24 cellular contexts compared by ENCODE assay signal in genomic region chr15:60914360-60914759, GRCh38.
A peak's percentile ranks its signal among the peaks of the same experiment; 100 is the strongest.
DNase-seq lines count a peak whose midpoint lies in the region; ATAC-seq, FAIRE-seq and TF ChIP-seq lines count a peak whose summit lies in the region.
"Had no signal": no experiment of that assay in that cellular context is flagged by ENCODE, and none has a peak within 500 bp of the region (broad histone marks: within the 10 kb centered on the region; RNA-seq: fewer than 3 reads in every experiment).

No MANE protein-coding gene starts in this region.

- 0 out of 2 replicates have a peak overlapping the region, but pooled peaks have one; percentile 52 for H2BK12ac ChIP-seq in H1 (ENCODE audit: low read depth, low read length)

- in situ Hi-C loops in HepG2 (cut with HindIII; ENCODE audit: extremely low pct_ligation_motif_present, low pct_unique_long_range_greater_than_20kb), result no loop called here

- H2AK5ac ChIP-seq in H1 (ENCODE audit: low read depth, low read length), result no peak overlapping the region

- intact Hi-C loops in HepG2 (cut with micrococcal nuclease; ENCODE audit: unreplicated experiment), result no loop called here
- intact Hi-C loops in A673 (cut with micrococcal nuclease; ENCODE audit: unreplicated experiment), result no loop called here

- no peaks in the 10 kb centered on the region for H3K79me2 ChIP-seq in HepG2 (ENCODE audit: insufficient read depth, low read length)
- H3K79me2 ChIP-seq in H1 (ENCODE audit: control insufficient read depth in 1 of 2, insufficient read depth in 2 of 2, low read length in 2 of 2), result no peaks in the 10 kb centered on the region

- POLR2A ChIA-PET in HepG2 (lab: Yijun Ruan, JAX), result no interaction called here
- POLR2A ChIA-PET in H1 (lab: Charles Lee; ENCODE audit: partially characterized antibody), result no interaction called here
- POLR2A ChIA-PET in A673 (lab: Charles Lee; ENCODE audit: low non-redundant PET), result no interaction called here

- no peak for TF ChIP-seq POLR2A in HepG2 (IDR thresholded peaks at IDR 0.05; ENCODE audit: insufficient read depth in 1 of 2, low read depth in 2 of 2, low read length in 2 of 2)
- no peak for TF ChIP-seq POLR2A in H1 (IDR thresholded peaks at IDR 0.05; ENCODE audit: control extremely low read depth in 1 of 2, low read depth in 2 of 2, low read length in 2 of 2)
- no peak for TF ChIP-seq POLR2A in gastroesophageal sphincter (IDR thresholded peaks at IDR 0.05)

- H4K8ac ChIP-seq in H1 (ENCODE audit: extremely low read depth, insufficient read depth, low read length), result no peak overlapping the region

- H3K36me3 ChIP-seq in liver (ENCODE audit: control insufficient read depth in 4 of 4, insufficient read depth in 3 of 4, low read depth in 1 of 4, low read length in 3 of 4) (no peaks in the 10 kb centered on the region), HepG2 (replicated peaks in 1 of 2; ENCODE audit: control insufficient read depth in 1 of 2, insufficient read depth in 2 of 2, low read length in 2 of 2) (no peaks in the 10 kb centered on the region), H1 (ENCODE audit: control insufficient read depth in 2 of 4, insufficient read depth in 4 of 4, low read length in 3 of 4) (no peaks in the 10 kb centered on the region), gastroesophageal sphincter (no peaks in the 10 kb centered on the region), A673 (ENCODE audit: insufficient read depth, low read length, poor library complexity, severe bottlenecking) (no peaks in the 10 kb centered on the region)

- CTCF ChIA-PET in HepG2 (lab: Yijun Ruan, JAX; ENCODE audit: low intra/inter-chr PET ratio, low total read pairs), result no interaction called here
- CTCF ChIA-PET in H1 (lab: Charles Lee; ENCODE audit: partially characterized antibody), result interaction anchor here (1.1 to 5.5 kb wide), 4 partner anchors 8 to 329 kb away, joined by 3 to 51 read pairs (median 24); no protein-coding TSS in a partner anchor
- CTCF ChIA-PET in A673 (lab: Charles Lee), result no interaction called here

- H3K23ac ChIP-seq in H1 (ENCODE audit: insufficient read length), result no peak overlapping the region

- no peaks in the 10 kb centered on the region for H3K9me3 ChIP-seq in liver (ENCODE audit: control insufficient read depth in 4 of 4, low read length in 3 of 4)
- no peaks in the 10 kb centered on the region for H3K9me3 ChIP-seq in HepG2 (ENCODE audit: low read length)
- H3K9me3 ChIP-seq in H1 (ENCODE audit: insufficient read depth in 2 of 2, low read depth in 1 of 2, low read length in 1 of 2), result no peaks in the 10 kb centered on the region
- no peaks in the 10 kb centered on the region for H3K9me3 ChIP-seq in gastroesophageal sphincter
- H3K9me3 ChIP-seq in A673 (ENCODE audit: low read depth, low read length, poor library complexity, severe bottlenecking), result no peaks in the 10 kb centered on the region

- peak overlapping the region; percentile 1; the same call in 1 of the 2 replicates for H2BK15ac ChIP-seq in H1 (ENCODE audit: low read length)

- no peak overlapping the region for H3K18ac ChIP-seq in H1 (ENCODE audit: extremely low read depth, low read length)

- H3K4me3 ChIP-seq in liver (ENCODE audit: low read depth in 1 of 3, low read length in 3 of 3), result peak overlapping the region in 1 of 3 donors; percentile 15
- H3K4me3 ChIP-seq in HepG2 (replicated peaks in 1 of 3; ENCODE audit: insufficient read depth in 1 of 3, low read depth in 2 of 3, low read length in 3 of 3), result no peak overlapping the region
- H3K4me3 ChIP-seq in H1 (ENCODE audit: extremely low read depth in 1 of 4, insufficient read depth in 2 of 4, low read depth in 3 of 4, low read length in 4 of 4), result no peak overlapping the region
- no peak overlapping the region for H3K4me3 ChIP-seq in gastroesophageal sphincter
- no peak overlapping the region for H3K4me3 ChIP-seq in A673 (ENCODE audit: low read depth, low read length, poor library complexity, severe bottlenecking)
- H3K4me3 ChIP-seq: GM23338 had no signal

- no peaks in the 10 kb centered on the region for H4K20me1 ChIP-seq in HepG2 (ENCODE audit: insufficient read depth, low read length)
- no peaks in the 10 kb centered on the region for H4K20me1 ChIP-seq in H1 (replicated peaks in 1 of 2; ENCODE audit: control insufficient read depth in 1 of 2, insufficient read depth in 2 of 2, low read length in 2 of 2)

- H2AFZ ChIP-seq in HepG2 (ENCODE audit: low read length) (no peak overlapping the region), H1 (ENCODE audit: low read length) (no peak overlapping the region)
- H2AFZ ChIP-seq: GM23338 had no signal

- no peak overlapping the region for H2BK5ac ChIP-seq in H1 (ENCODE audit: low read depth, low read length)

- H3K4me1 ChIP-seq in liver (ENCODE audit: control insufficient read depth in 4 of 4, insufficient read depth in 4 of 4, low read length in 3 of 4), result peaks cover 2 to 59% (median 51%) of the 10 kb centered on the region in 4 donors
- peaks cover 28% of the 10 kb centered on the region for H3K4me1 ChIP-seq in HepG2 (ENCODE audit: insufficient read depth, low read length)
- H3K4me1 ChIP-seq in H1 (replicated peaks in 1 of 4; ENCODE audit: control insufficient read depth in 3 of 4, insufficient read depth in 4 of 4, low read length in 3 of 4), result peaks cover 0 to 13% (median 7%) of the 10 kb centered on the region in 4 experiments; a peak in 3 of 7 replicates
- H3K4me1 ChIP-seq in gastroesophageal sphincter, result peaks cover 13 to 63% (median 21%) of the 10 kb centered on the region in 3 donors
- H3K4me1 ChIP-seq in A673 (ENCODE audit: insufficient read depth, low read length, poor library complexity, severe bottlenecking), result peaks cover 8% of the 10 kb centered on the region

- no peak overlapping the region for H3K14ac ChIP-seq in H1 (ENCODE audit: insufficient read length)

- TF ChIP-seq EP300 in HepG2 (IDR thresholded peaks at IDR 0.05; ENCODE audit: low read depth in 2 of 2, low read length in 2 of 2) (no peak), HepG2 (CRISPR knock-in tag; IDR thresholded peaks at IDR 0.05; ENCODE audit: borderline replicate concordance) (no peak), H1 (IDR thresholded peaks at IDR 0.05; ENCODE audit: borderline replicate concordance in 1 of 2, low read depth in 2 of 2, low read length in 2 of 2) (no peak), gastroesophageal sphincter (IDR thresholded peaks at IDR 0.05) (no peak)

- no peak overlapping the region for H4K5ac ChIP-seq in H1 (ENCODE audit: insufficient read length, low read depth, low read length)

- H3K4ac ChIP-seq in H1 (replicated peaks; ENCODE audit: insufficient read length, low read depth, low read length), result no peak overlapping the region

- WGBS in liver, result 28% methylated on average over 3 of the region's 3 CpGs
- WGBS in HepG2 (ENCODE audit: low lambda C conversion rate), result 45% methylated on average over 3 of the region's 3 CpGs
- WGBS in H1 (ENCODE audit: extremely low coverage in 1 of 2, insufficient coverage in 1 of 2, insufficient read length in 1 of 2, insufficient replicate concordance in 2 of 2, low coverage in 1 of 2, low lambda C conversion rate in 2 of 2, missing lambda C conversion rate in 1 of 2), 2 experiments, result 91% methylated on average over 3 of the region's 3 CpGs; no CpG with 5 or more reads in 1 of the 2 experiments
- WGBS in gastroesophageal sphincter (ENCODE audit: low coverage in 1 of 2), 2 donors, result 22 to 40% methylated on average over 3 of the region's 3 CpGs

- H3K23me2 ChIP-seq in H1 (ENCODE audit: low read depth, low read length), result no peaks in the 10 kb centered on the region

- TF ChIP-seq RAD21 in liver (IDR thresholded peaks at IDR 0.05) (peak; percentile 29 to 32), HepG2 (CRISPR knock-in tag; IDR thresholded peaks at IDR 0.05) (no peak), H1 (IDR thresholded peaks at IDR 0.05 in 1 of 2, conservative IDR thresholded peaks at IDR 0.05 in 1 of 2; ENCODE audit: low read depth in 2 of 2, low read length in 2 of 2) (no peak)

- H3K4me2 ChIP-seq in HepG2 (ENCODE audit: low read depth, low read length) (no peak overlapping the region), H1 (ENCODE audit: insufficient read depth in 1 of 2, low read depth in 2 of 2, low read length in 2 of 2) (no peak overlapping the region)
- H3K4me2 ChIP-seq: GM23338 had no signal

- H2BK20ac ChIP-seq in H1 (ENCODE audit: low read length), result no peak overlapping the region

- no peaks in the 10 kb centered on the region for H3K79me1 ChIP-seq in H1 (ENCODE audit: low read depth, low read length)

- H3K27me3 ChIP-seq in liver (ENCODE audit: control insufficient read depth in 4 of 4, insufficient read depth in 4 of 4, low read length in 3 of 4) (no peaks in the 10 kb centered on the region), HepG2 (ENCODE audit: control insufficient read depth in 1 of 2, insufficient read depth in 2 of 2, low read length in 2 of 2) (peaks cover 0 to 20% of the 10 kb centered on the region in 2 experiments; a peak in 1 of 5 replicates), H1 (replicated peaks in 1 of 4; ENCODE audit: control insufficient read depth in 3 of 4, extremely low read depth in 1 of 4, insufficient read depth in 3 of 4, low read length in 3 of 4) (no peaks in the 10 kb centered on the region), gastroesophageal sphincter (no peaks in the 10 kb centered on the region), A673 (replicated peaks; ENCODE audit: insufficient read depth, low read depth, low read length, poor library complexity) (no peaks in the 10 kb centered on the region)

- FAIRE-seq in HepG2 (lab: Jason Lieb, UNC), result no peak
- no peak for FAIRE-seq in H1 (lab: Jason Lieb, UNC)
- FAIRE-seq: GM18507 had no signal

- no peak overlapping the region for H4K91ac ChIP-seq in H1 (replicated peaks; ENCODE audit: insufficient read length, low read length)

- ATAC-seq in HepG2, result no peak
- no peak for ATAC-seq in gastroesophageal sphincter
- ATAC-seq: GM23338 had no signal

- no TSS peak for BruUV-seq in HepG2 (replicated peaks; lab: Mats Ljungman, UMichigan)
- BruUV-seq in A673 (replicated peaks; lab: Mats Ljungman, UMichigan), result no TSS peak

- no peak overlapping the region for H2BK120ac ChIP-seq in H1 (replicated peaks; ENCODE audit: low read depth, low read length)

- DNase-seq in HepG2 (ENCODE audit: low spot score) (no peak), H1 (ENCODE audit: low read depth in 1 of 2, low spot score in 2 of 2) (no peak), NCI-H2196 (lab: John Stamatoyannopoulos, UW; ENCODE audit: unreplicated experiment) (no peak), A673 (ENCODE audit: low spot score) (no peak), caudate nucleus (lab: John Stamatoyannopoulos, UW) (no peak), activated gamma-delta T cell treated with Interleukin-2 at 50 U/mL for 16 hours (no peak)
- DNase-seq: C1 segment of cervical spinal cord; CD8-positive, alpha-beta memory T cell; GDM1; HCEC 1CT; KBM-7; NCI-H1092; NCI-H1436; NCI-H187 treated with DMSO at 0.1 percent for 48 hours; NCI-H2107; NCI-H226; NK-92 treated with Interleukin-12 subunit alpha and Interleukin-12 subunit beta, amount 100 ng/mL, for 24 hours had no signal

- peak overlapping the region; percentile 77 to 81 for H3K27ac ChIP-seq in liver (ENCODE audit: low read depth in 1 of 2, low read length in 2 of 2)
- no peak overlapping the region for H3K27ac ChIP-seq in HepG2 (ENCODE audit: extremely low read length, insufficient read depth, low read length)
- no peak overlapping the region for H3K27ac ChIP-seq in H1 (ENCODE audit: low read depth, low read length)
- peak overlapping the region in 3 of 4 donors; percentile 65 to 84 (median 72) for H3K27ac ChIP-seq in gastroesophageal sphincter
- H3K27ac ChIP-seq in A673 (ENCODE audit: low read depth, low read length, poor library complexity, severe bottlenecking), result no peak overlapping the region
- H3K27ac ChIP-seq in caudate nucleus (ENCODE audit: low read depth, low read length), result no peak overlapping the region
- H3K27ac ChIP-seq: 22Rv1, HL-60, RWPE1 had no signal

- TF ChIP-seq CTCF in liver (IDR thresholded peaks at IDR 0.05; ENCODE audit: low read depth, low read length, missing input control), result no peak
- TF ChIP-seq CTCF in HepG2 (CRISPR knock-in tag; IDR thresholded peaks at IDR 0.05), result no peak
- TF ChIP-seq CTCF in H1 (IDR thresholded peaks at IDR 0.05; ENCODE audit: control extremely low read depth in 1 of 3, insufficient read depth in 1 of 3, low read depth in 1 of 3, low read length in 3 of 3), result no peak
- no peak for TF ChIP-seq CTCF in gastroesophageal sphincter (IDR thresholded peaks at IDR 0.05)
- no peak for TF ChIP-seq CTCF in A673 (conservative IDR thresholded peaks at IDR 0.05; ENCODE audit: low read depth, low read length)

- H3K9ac ChIP-seq in liver (ENCODE audit: low read depth in 1 of 2, low read length in 2 of 2) (peak overlapping the region in 1 of 2 donors; percentile 31), HepG2 (ENCODE audit: insufficient read depth, low read depth, low read length) (no peak overlapping the region), H1 (replicated peaks in 1 of 4; ENCODE audit: extremely low read depth in 1 of 4, low read depth in 3 of 4, low read length in 3 of 4) (no peak overlapping the region)

- no peak overlapping the region for H3K56ac ChIP-seq in H1 (replicated peaks; ENCODE audit: insufficient read length, low read depth, low read length)

Comparison
In these comparisons a context has a peak if more than half of its experiments do, and no peak if none do; other contexts are left out.
1. H3K27ac ChIP-seq: peak in liver (2 of 2) and gastroesophageal sphincter (3 of 4); none in HepG2 (single experiment), H1 (single experiment), A673 (single experiment) and caudate nucleus (single experiment).